ENCODE assay signal across 1 cellular context in the genomic region with DNA sequence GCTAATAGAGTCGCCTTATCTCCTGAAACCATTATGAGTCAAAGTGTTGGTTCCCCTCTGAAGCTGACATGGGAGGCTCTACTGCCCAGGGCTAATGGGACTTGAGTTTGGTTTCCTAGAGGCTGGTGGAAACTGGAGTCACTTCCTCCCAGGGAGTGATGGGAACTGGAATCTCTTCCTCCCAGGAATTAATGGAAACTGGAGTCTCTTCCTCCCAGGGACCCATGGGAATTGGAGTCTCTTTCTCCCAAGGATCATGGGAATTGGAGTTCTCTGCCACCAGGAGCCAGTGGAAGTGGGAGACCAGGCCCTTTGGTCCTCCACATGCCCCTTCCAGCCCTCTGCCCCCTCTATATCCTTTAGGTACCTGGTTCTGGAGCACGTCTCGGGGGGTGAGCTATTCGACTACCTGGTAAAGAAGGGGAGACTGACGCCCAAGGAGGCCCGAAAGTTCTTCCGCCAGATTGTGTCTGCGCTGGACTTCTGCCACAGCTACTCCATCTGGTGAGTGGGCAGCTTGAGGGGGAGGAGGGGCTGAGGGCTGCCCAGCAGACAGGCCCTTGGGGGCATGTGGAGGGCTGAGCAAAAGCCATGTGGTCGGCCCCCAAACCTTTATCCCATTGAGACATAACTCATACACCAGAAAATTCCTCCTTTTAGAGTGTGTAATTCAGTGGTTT.
TF ChIP-seq lines count a peak whose summit lies in the region.

No MANE protein-coding gene starts in this region.

TF ChIP-seq in K562, 482 proteins besides CTCF, POLR2A, EP300 and RAD21:
- TF ChIP-seq SIX5 (IDR thresholded peaks at IDR 0.05; ENCODE audit: borderline replicate concordance in 1 of 2, insufficient read depth in 1 of 2, low read depth in 1 of 2, low read length in 2 of 2) = peak in 1 of 2 experiments; percentile 13; a peak in 2 of 4 replicates
- TF ChIP-seq ZNF197 (CRISPR knock-in tag; IDR thresholded peaks at IDR 0.05; ENCODE audit: low read depth) = no peak
- TF ChIP-seq, protein P1, sequence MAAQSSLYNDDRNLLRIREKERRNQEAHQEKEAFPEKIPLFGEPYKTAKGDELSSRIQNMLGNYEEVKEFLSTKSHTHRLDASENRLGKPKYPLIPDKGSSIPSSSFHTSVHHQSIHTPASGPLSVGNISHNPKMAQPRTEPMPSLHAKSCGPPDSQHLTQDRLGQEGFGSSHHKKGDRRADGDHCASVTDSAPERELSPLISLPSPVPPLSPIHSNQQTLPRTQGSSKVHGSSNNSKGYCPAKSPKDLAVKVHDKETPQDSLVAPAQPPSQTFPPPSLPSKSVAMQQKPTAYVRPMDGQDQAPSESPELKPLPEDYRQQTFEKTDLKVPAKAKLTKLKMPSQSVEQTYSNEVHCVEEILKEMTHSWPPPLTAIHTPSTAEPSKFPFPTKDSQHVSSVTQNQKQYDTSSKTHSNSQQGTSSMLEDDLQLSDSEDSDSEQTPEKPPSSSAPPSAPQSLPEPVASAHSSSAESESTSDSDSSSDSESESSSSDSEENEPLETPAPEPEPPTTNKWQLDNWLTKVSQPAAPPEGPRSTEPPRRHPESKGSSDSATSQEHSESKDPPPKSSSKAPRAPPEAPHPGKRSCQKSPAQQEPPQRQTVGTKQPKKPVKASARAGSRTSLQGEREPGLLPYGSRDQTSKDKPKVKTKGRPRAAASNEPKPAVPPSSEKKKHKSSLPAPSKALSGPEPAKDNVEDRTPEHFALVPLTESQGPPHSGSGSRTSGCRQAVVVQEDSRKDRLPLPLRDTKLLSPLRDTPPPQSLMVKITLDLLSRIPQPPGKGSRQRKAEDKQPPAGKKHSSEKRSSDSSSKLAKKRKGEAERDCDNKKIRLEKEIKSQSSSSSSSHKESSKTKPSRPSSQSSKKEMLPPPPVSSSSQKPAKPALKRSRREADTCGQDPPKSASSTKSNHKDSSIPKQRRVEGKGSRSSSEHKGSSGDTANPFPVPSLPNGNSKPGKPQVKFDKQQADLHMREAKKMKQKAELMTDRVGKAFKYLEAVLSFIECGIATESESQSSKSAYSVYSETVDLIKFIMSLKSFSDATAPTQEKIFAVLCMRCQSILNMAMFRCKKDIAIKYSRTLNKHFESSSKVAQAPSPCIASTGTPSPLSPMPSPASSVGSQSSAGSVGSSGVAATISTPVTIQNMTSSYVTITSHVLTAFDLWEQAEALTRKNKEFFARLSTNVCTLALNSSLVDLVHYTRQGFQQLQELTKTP (IDR thresholded peaks at IDR 0.05; ENCODE audit: low read depth in 1 of 2, partially characterized antibody in 2 of 2) = peak in 1 of 2 experiments; percentile 93
- peak; percentile 75 for TF ChIP-seq HCFC1 (IDR thresholded peaks at IDR 0.05; ENCODE audit: low read depth, low read length)
- no peak for TF ChIP-seq IRF2 (CRISPR knock-in tag; IDR thresholded peaks at IDR 0.05)
- TF ChIP-seq FOXJ3 (CRISPR knock-in tag; IDR thresholded peaks at IDR 0.05) = no peak
- TF ChIP-seq, protein P2, sequence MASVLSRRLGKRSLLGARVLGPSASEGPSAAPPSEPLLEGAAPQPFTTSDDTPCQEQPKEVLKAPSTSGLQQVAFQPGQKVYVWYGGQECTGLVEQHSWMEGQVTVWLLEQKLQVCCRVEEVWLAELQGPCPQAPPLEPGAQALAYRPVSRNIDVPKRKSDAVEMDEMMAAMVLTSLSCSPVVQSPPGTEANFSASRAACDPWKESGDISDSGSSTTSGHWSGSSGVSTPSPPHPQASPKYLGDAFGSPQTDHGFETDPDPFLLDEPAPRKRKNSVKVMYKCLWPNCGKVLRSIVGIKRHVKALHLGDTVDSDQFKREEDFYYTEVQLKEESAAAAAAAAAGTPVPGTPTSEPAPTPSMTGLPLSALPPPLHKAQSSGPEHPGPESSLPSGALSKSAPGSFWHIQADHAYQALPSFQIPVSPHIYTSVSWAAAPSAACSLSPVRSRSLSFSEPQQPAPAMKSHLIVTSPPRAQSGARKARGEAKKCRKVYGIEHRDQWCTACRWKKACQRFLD (CRISPR knock-in tag; IDR thresholded peaks at IDR 0.05) = no peak
- no peak for TF ChIP-seq RBM39 (optimal IDR thresholded peaks at IDR 0.05; ENCODE audit: low read depth, low read length)
- TF ChIP-seq RB1 (IDR thresholded peaks at IDR 0.05; ENCODE audit: low read depth) = no peak
- TF ChIP-seq, protein P3, sequence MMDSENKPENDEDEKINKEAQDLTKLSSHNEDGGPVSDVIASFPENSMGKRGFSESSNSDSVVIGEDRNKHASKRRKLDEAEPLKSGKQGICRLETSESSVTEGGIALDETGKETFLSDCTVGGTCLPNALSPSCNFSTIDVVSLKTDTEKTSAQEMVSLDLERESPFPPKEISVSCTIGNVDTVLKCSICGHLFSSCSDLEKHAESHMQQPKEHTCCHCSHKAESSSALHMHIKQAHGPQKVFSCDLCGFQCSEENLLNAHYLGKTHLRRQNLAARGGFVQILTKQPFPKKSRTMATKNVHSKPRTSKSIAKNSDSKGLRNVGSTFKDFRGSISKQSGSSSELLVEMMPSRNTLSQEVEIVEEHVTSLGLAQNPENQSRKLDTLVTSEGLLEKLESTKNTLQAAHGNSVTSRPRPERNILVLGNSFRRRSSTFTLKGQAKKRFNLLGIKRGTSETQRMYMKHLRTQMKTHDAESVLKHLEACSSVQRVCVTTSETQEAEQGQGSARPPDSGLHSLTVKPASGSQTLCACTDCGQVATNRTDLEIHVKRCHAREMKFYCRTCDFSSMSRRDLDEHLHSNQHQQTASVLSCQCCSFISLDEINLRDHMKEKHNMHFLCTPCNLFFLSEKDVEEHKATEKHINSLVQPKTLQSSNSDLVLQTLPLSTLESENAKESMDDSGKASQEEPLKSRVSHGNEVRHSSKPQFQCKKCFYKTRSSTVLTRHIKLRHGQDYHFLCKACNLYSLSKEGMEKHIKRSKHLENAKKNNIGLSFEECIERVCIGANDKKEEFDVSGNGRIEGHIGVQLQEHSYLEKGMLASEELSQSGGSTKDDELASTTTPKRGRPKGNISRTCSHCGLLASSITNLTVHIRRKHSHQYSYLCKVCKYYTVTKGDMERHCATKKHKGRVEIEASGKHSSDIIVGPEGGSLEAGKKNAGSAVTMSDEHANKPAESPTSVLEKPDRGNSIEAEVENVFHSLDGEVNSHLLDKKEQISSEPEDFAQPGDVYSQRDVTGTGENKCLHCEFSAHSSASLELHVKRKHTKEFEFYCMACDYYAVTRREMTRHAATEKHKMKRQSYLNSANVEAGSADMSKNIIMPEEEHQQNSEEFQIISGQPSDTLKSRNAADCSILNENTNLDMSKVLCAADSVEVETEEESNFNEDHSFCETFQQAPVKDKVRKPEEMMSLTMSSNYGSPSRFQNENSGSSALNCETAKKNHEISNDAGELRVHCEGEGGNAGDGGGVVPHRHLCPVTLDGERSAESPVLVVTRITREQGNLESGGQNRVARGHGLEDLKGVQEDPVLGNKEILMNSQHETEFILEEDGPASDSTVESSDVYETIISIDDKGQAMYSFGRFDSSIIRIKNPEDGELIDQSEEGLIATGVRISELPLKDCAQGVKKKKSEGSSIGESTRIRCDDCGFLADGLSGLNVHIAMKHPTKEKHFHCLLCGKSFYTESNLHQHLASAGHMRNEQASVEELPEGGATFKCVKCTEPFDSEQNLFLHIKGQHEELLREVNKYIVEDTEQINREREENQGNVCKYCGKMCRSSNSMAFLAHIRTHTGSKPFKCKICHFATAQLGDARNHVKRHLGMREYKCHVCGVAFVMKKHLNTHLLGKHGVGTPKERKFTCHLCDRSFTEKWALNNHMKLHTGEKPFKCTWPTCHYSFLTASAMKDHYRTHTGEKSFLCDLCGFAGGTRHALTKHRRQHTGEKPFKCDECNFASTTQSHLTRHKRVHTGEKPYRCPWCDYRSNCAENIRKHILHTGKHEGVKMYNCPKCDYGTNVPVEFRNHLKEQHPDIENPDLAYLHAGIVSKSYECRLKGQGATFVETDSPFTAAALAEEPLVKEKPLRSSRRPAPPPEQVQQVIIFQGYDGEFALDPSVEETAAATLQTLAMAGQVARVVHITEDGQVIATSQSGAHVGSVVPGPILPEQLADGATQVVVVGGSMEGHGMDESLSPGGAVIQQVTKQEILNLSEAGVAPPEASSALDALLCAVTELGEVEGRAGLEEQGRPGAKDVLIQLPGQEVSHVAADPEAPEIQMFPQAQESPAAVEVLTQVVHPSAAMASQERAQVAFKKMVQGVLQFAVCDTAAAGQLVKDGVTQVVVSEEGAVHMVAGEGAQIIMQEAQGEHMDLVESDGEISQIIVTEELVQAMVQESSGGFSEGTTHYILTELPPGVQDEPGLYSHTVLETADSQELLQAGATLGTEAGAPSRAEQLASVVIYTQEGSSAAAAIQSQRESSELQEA (IDR thresholded peaks at IDR 0.05; ENCODE audit: low read depth) = no peak
- TF ChIP-seq CBX5 (IDR thresholded peaks at IDR 0.05; ENCODE audit: borderline replicate concordance, low read depth) = no peak
- no peak for TF ChIP-seq CAMTA2 (CRISPR knock-in tag; conservative IDR thresholded peaks at IDR 0.05)
